Comparison of ENCODE assay signal across 9 cellular contexts in genomic region chr4:90977726-90978125, GRCh38.
"Had no signal": no experiment of that assay in that cellular context is flagged by ENCODE, and none has a peak within 500 bp of the region (broad histone marks: within the 10 kb centered on the region; RNA-seq: fewer than 3 reads in every experiment).

No MANE protein-coding gene starts in this region.

- H3K36me3 ChIP-seq: HAP-1 had no signal

- DNase-seq: GM23248, GOT3, H7, HFFc6, IMR-90 had no signal

- H3K4me1 ChIP-seq: HAP-1 had no signal

- H3K9me3 ChIP-seq: HAP-1 had no signal

- H3K9ac ChIP-seq: GM23248 had no signal

- ATAC-seq: HCT116, K562 had no signal

- H3K4me3 ChIP-seq: GM23248, HAP-1, K562 had no signal

- H2AFZ ChIP-seq: GM23248 had no signal

- FAIRE-seq: K562 had no signal

- H3K27ac ChIP-seq: GM23248, HL-60 had no signal
